ENCODE assay signal across 7 cellular contexts in genomic region chr7:92641921-92642511, GRCh38. TPM values are rescaled to one million over a fixed set of nuclear protein-coding genes. Genes with fewer than 3 reads are reported as not detected.
A peak's percentile ranks its signal among the peaks of the same experiment; 100 is the strongest.
DNase-seq lines count a peak whose midpoint lies in the region; ATAC-seq and TF ChIP-seq lines count a peak whose summit lies in the region.

No MANE protein-coding gene starts in this region.

- TF ChIP-seq CTCF in chondrocyte (IDR thresholded peaks at IDR 0.05), result no peak

- peak; percentile 66 for ATAC-seq in GM19043 (IDR thresholded peaks at IDR 0.05; ENCODE audit: low read depth, unreplicated experiment)
- peak; percentile 78 for ATAC-seq in HG03066 (IDR thresholded peaks at IDR 0.05; ENCODE audit: low read depth, unreplicated experiment)

- no peaks in the 10 kb centered on the region for H3K27me3 Mint-ChIP-seq in chondrocyte (ENCODE audit: low read depth)

- H3K4me3 Mint-ChIP-seq in chondrocyte (ENCODE audit: unreplicated experiment), result no peak overlapping the region

- peaks cover 33% of the 10 kb centered on the region for H3K4me1 Mint-ChIP-seq in chondrocyte (ENCODE audit: low read depth)

- peaks cover 3% of the 10 kb centered on the region for H3K36me3 Mint-ChIP-seq in chondrocyte (ENCODE audit: low read depth)

- H3K9me3 Mint-ChIP-seq in chondrocyte (ENCODE audit: low read depth), result no peaks in the 10 kb centered on the region

- DNase-seq in T1000 (lab: John Stamatoyannopoulos, UW) (peak; percentile 24), chondrocyte (ENCODE audit: low spot score) (no peak), NCI-H345 treated with DMSO at 0.1 percent for 48 hours (lab: John Stamatoyannopoulos, UW; ENCODE audit: unreplicated experiment) (no peak), epidermal melanocyte (ENCODE audit: insufficient read length, low spot score) (no peak)
- peak; percentile 42 for DNase-seq in stimulated activated CD8-positive, alpha-beta memory T cell treated with anti-CD3 and anti-CD28 coated beads, Interleukin-4, amount 100 ng/mL, for 24 hours (ENCODE audit: low read depth)

- H3K27ac Mint-ChIP-seq in chondrocyte (ENCODE audit: unreplicated experiment), result peak overlapping the region; percentile 13

RNA-seq across cellular contexts. Expression of gene FAM133B, which starts 51.8 kb away (rescaled TPM):
- total RNA-seq in chondrocyte, result 12.6 to 15.4 TPM (median 14.4 TPM) in 3 replicates

Comparison
In these comparisons a context has a peak if more than half of its experiments do, and no peak if none do; other contexts are left out.
1. DNase-seq: peak in T1000 (single experiment) and stimulated activated CD8-positive, alpha-beta memory T cell treated with anti-CD3 and anti-CD28 coated beads, Interleukin-4, amount 100 ng/mL, for 24 hours (single experiment); none in chondrocyte (single experiment), NCI-H345 treated with DMSO at 0.1 percent for 48 hours (single experiment) and epidermal melanocyte (single experiment).